Comparison of ENCODE assay signal across 1 cellular context in the genomic region with DNA sequence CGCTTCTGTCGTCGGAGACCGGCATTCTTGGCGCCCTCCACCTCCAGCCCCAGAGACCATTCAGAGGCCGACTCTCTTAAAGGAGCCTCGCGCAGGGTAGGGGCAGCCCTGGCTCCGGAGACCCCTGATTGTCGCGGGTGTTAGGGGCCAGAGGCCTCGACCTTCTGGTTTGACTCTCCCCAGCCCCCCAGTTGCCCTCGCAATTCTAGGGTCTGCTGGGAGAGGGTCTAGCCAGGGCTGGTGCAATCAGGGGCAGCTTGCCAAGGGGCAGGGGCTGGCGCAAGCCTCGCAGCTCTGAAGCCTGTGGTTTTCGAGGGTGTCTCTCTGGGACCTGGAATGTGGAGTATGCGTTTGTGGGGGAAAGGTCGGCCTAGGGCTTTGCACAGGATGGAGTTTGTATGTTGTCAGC.
TF ChIP-seq lines count a peak whose summit lies in the region.

No MANE protein-coding gene starts in this region.

TF ChIP-seq in WTC11, 78 proteins besides CTCF, POLR2A, EP300 and RAD21 (continued from another document):
- TF ChIP-seq, protein P1, sequence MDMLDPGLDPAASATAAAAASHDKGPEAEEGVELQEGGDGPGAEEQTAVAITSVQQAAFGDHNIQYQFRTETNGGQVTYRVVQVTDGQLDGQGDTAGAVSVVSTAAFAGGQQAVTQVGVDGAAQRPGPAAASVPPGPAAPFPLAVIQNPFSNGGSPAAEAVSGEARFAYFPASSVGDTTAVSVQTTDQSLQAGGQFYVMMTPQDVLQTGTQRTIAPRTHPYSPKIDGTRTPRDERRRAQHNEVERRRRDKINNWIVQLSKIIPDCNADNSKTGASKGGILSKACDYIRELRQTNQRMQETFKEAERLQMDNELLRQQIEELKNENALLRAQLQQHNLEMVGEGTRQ (CRISPR knock-in tag; IDR thresholded peaks at IDR 0.05) = no peak
